ENCODE assay signal across 1 cellular context in genomic region chr11:112016088-112016764, GRCh38.
TF ChIP-seq lines count a peak whose summit lies in the region.

No MANE protein-coding gene starts in this region.

TF ChIP-seq in HepG2, 621 proteins besides CTCF, POLR2A, EP300 and RAD21:
- TF ChIP-seq JARID2 (CRISPR knock-in tag; IDR thresholded peaks at IDR 0.05; ENCODE audit: insufficient replicate concordance) (no peak), SNAI1 (CRISPR knock-in tag; IDR thresholded peaks at IDR 0.05; ENCODE audit: borderline replicate concordance) (no peak), HOMEZ (CRISPR knock-in tag; IDR thresholded peaks at IDR 0.05; ENCODE audit: low read depth) (no peak), TCF12 (IDR thresholded peaks at IDR 0.05) (no peak), TCF12 (CRISPR knock-in tag; IDR thresholded peaks at IDR 0.05) (no peak), SP5 (CRISPR knock-in tag; IDR thresholded peaks at IDR 0.05; ENCODE audit: borderline replicate concordance, low read depth) (no peak), ATF5 (CRISPR knock-in tag; IDR thresholded peaks at IDR 0.05; ENCODE audit: low read depth) (no peak), ZNF639 (CRISPR knock-in tag; conservative IDR thresholded peaks at IDR 0.05) (no peak), CENPT (CRISPR knock-in tag; IDR thresholded peaks at IDR 0.05; ENCODE audit: low read depth) (no peak), AHR (CRISPR knock-in tag; IDR thresholded peaks at IDR 0.05) (no peak), MIXL1 (CRISPR knock-in tag; IDR thresholded peaks at IDR 0.05) (no peak), AHDC1 (CRISPR knock-in tag; IDR thresholded peaks at IDR 0.05; ENCODE audit: borderline replicate concordance) (no peak), SIN3A (IDR thresholded peaks at IDR 0.05; ENCODE audit: borderline replicate concordance, low read depth, low read length) (no peak), GPBP1L1 (CRISPR knock-in tag; IDR thresholded peaks at IDR 0.05) (no peak), HNF1A (IDR thresholded peaks at IDR 0.05; ENCODE audit: low read depth) (no peak), HNF1A (CRISPR knock-in tag; IDR thresholded peaks at IDR 0.05; ENCODE audit: borderline replicate concordance) (no peak)
